In genomic region chr21:36126621-36127110, GRCh38 we compare ENCODE assay signal across 9 cellular contexts.
"Had no signal": no experiment of that assay in that cellular context is flagged by ENCODE, and none has a peak within 500 bp of the region (broad histone marks: within the 10 kb centered on the region; RNA-seq: fewer than 3 reads in every experiment).

No MANE protein-coding gene starts in this region.

- H3K27me3 Mint-ChIP-seq: activated naive CD8-positive, alpha-beta T cell treated with anti-CD3 and anti-CD28 coated beads, Interleukin-2, amount 50 U/mL, for 24 hours had no signal

- H3K4me3 Mint-ChIP-seq: activated naive CD8-positive, alpha-beta T cell treated with anti-CD3 and anti-CD28 coated beads, Interleukin-2, amount 50 U/mL, for 24 hours; naive thymus-derived CD8-positive, alpha-beta T cell had no signal

- H3K36me3 Mint-ChIP-seq: naive thymus-derived CD8-positive, alpha-beta T cell had no signal

- H3K4me3 ChIP-seq: coronary artery had no signal

- H3K36me3 ChIP-seq: neutrophil had no signal

- ATAC-seq: activated naive CD8-positive, alpha-beta T cell treated with anti-CD3 and anti-CD28 coated beads, Interleukin-2, amount 50 U/mL, for 24 hours; naive thymus-derived CD8-positive, alpha-beta T cell had no signal

- H3K9me3 Mint-ChIP-seq: activated naive CD8-positive, alpha-beta T cell treated with anti-CD3 and anti-CD28 coated beads, Interleukin-2, amount 50 U/mL, for 24 hours; naive thymus-derived CD8-positive, alpha-beta T cell had no signal

- H3K27ac ChIP-seq: coronary artery, neutrophil had no signal

- H3K9me3 ChIP-seq: neutrophil had no signal

- H3K27ac Mint-ChIP-seq: activated naive CD8-positive, alpha-beta T cell treated with anti-CD3 and anti-CD28 coated beads, Interleukin-2, amount 50 U/mL, for 24 hours had no signal

- DNase-seq: activated CD4-positive, alpha-beta T cell treated with anti-CD3 and anti-CD28 coated beads, Interleukin-2, amount 50 U/mL, for 1 hour; activated naive CD4-positive, alpha-beta T cell; activated naive CD8-positive, alpha-beta T cell treated with anti-CD3 and anti-CD28 coated beads, Interleukin-2, amount 50 U/mL, for 24 hours; effector CD8-positive, alpha-beta T cell; naive thymus-derived CD8-positive, alpha-beta T cell; stimulated activated naive CD4-positive, alpha-beta T cell; T-helper 2 cell had no signal
